In genomic region chr11:86171627-86172026, GRCh38 we compare ENCODE assay signal across 19 cellular contexts.
"Had no signal": no experiment of that assay in that cellular context is flagged by ENCODE, and none has a peak within 500 bp of the region (broad histone marks: within the 10 kb centered on the region; RNA-seq: fewer than 3 reads in every experiment).

No MANE protein-coding gene starts in this region.

- H3K9me3 ChIP-seq: ascending aorta, lower lobe of right lung, upper lobe of left lung had no signal

- DNase-seq: activated CD4-positive, alpha-beta T cell treated with anti-CD3 and anti-CD28 coated beads for 1 hour; activated T-cell treated with anti-CD3 and anti-CD28 coated beads, Interleukin-2, amount 50 U/mL, for 1 hour; brain microvascular endothelial cell; caudate nucleus; dermis blood vessel endothelial cell; effector CD8-positive, alpha-beta T cell; foreskin keratinocyte; kidney; lower lobe of right lung; naive thymus-derived CD4-positive, alpha-beta T cell; stimulated activated CD4-positive, alpha-beta T cell treated with anti-CD3 and anti-CD28 coated beads, Interleukin-2, amount 100 ng/mL, for 48 hours; stimulated activated CD8-positive, alpha-beta memory T cell treated with anti-CD3 and anti-CD28 coated beads, Interleukin-4, amount 100 ng/mL, for 48 hours; stimulated activated naive B cell treated with anti-CD40 and anti-IgM and Interleukin-4, amounts not matched to agents 10 μg/mL and 1 μg/mL and 100 μg/mL, for 72 hours; upper lobe of left lung had no signal

- H3K27ac ChIP-seq: ascending aorta, brain microvascular endothelial cell, lower lobe of right lung, upper lobe of left lung had no signal

- ATAC-seq: activated naive CD4-positive, alpha-beta T cell treated with anti-CD3 and anti-CD28 coated beads, Interleukin-2, amount 50 U/mL, for 72 hours; activated T-helper 17 cell treated with anti-CD3 and anti-CD28 coated beads, Interleukin-2, amount 50 U/mL, for 72 hours; foreskin keratinocyte; left lobe of liver; lower lobe of right lung; naive thymus-derived CD4-positive, alpha-beta T cell; sciatic nerve; stimulated activated naive B cell treated with anti-CD40 and anti-IgM and Interleukin-4, amounts not matched to agents 10 μg/mL and 1 μg/mL and 100 μg/mL, for 72 hours had no signal

- H3K4me3 ChIP-seq: ascending aorta, lower lobe of right lung, upper lobe of left lung had no signal

- FAIRE-seq: kidney had no signal

- H3K36me3 ChIP-seq: ascending aorta, brain microvascular endothelial cell, lower lobe of right lung, upper lobe of left lung had no signal

- H3K27me3 ChIP-seq: ascending aorta, brain microvascular endothelial cell, foreskin keratinocyte, upper lobe of left lung had no signal
